In genomic region chr1:21289127-21289526, GRCh38 we compare ENCODE assay signal across 8 cellular contexts. TPM values are rescaled to one million over a fixed set of nuclear protein-coding genes. Genes with fewer than 3 reads are reported as not detected.
DNase-seq lines count a peak whose midpoint lies in the region; ATAC-seq and TF ChIP-seq lines count a peak whose summit lies in the region.

No MANE protein-coding gene starts in this region.

- no peaks in the 10 kb centered on the region for H3K9me3 Mint-ChIP-seq in WTC11

- no peak for ATAC-seq in WTC11
- ATAC-seq in GM18873 (IDR thresholded peaks at IDR 0.05; ENCODE audit: low FRiP score, unreplicated experiment), result no peak
- ATAC-seq in HG02938 (IDR thresholded peaks at IDR 0.05; ENCODE audit: unreplicated experiment), result no peak

- POLR2A ChIA-PET in WTC11 (lab: Charles Lee), result no interaction called here

- H3K27me3 Mint-ChIP-seq in WTC11 (ENCODE audit: low read depth), result no peaks in the 10 kb centered on the region

- H3K4me1 Mint-ChIP-seq in WTC11, result peaks cover 37% of the 10 kb centered on the region

- peak overlapping the region; percentile 75 for H3K4me3 Mint-ChIP-seq in WTC11

- DNase-seq in WTC11 (ENCODE audit: low spot score), result no peak
- DNase-seq in foreskin fibroblast, result no peak
- no peak for DNase-seq in skeletal muscle cell (ENCODE audit: low read depth)
- DNase-seq in NCI-H1436 (lab: John Stamatoyannopoulos, UW), result no peak
- no peak for DNase-seq in GDM1 (lab: John Stamatoyannopoulos, UW)

- H3K36me3 Mint-ChIP-seq in WTC11, result no peaks in the 10 kb centered on the region

- CTCF ChIA-PET in WTC11 (lab: Charles Lee), result interaction anchor here (0.6 to 13.5 kb wide), 4 partner anchors 12 to 79 kb away, joined by 3 to 125 read pairs (median 5); no protein-coding TSS in a partner anchor

- H3K27ac Mint-ChIP-seq in WTC11, result no peak overlapping the region

- TF ChIP-seq CTCF in WTC11 (IDR thresholded peaks at IDR 0.05) (no peak), foreskin fibroblast (IDR thresholded peaks at IDR 0.05; ENCODE audit: low read depth, low read length) (no peak)

- H3K4me3 ChIP-seq in GM08714 (ENCODE audit: low read length) (peak overlapping the region; percentile 49; the same call in 1 of the 2 replicates), foreskin fibroblast (ENCODE audit: low read depth in 1 of 2, low read length in 2 of 2) (peak overlapping the region; percentile 69 to 83), skeletal muscle cell (ENCODE audit: low read depth, low read length) (peak overlapping the region; percentile 64)

TF ChIP-seq in WTC11, 78 proteins besides CTCF, POLR2A, EP300 and RAD21:
- no peak for TF ChIP-seq ELF4 (CRISPR knock-in tag; IDR thresholded peaks at IDR 0.05; ENCODE audit: low read depth)
- 0 out of 2 replicates have a peak, but pooled peaks have one; percentile 22 for TF ChIP-seq ZBTB21 (CRISPR knock-in tag; IDR thresholded peaks at IDR 0.05; ENCODE audit: borderline replicate concordance)
- TF ChIP-seq KAT7 (CRISPR knock-in tag; IDR thresholded peaks at IDR 0.05; ENCODE audit: borderline replicate concordance), result peak; percentile 42; the same call in 1 of the 2 replicates

RNA-seq across cellular contexts. Expression of gene ECE1, which starts 1.1 kb away (rescaled TPM):
- 40.6 to 45.0 TPM (median 42.0 TPM) in 3 replicates for total RNA-seq in WTC11 (2021)
